In genomic region chr3:197792019-197792647, GRCh38 we compare ENCODE assay signal across 8 cellular contexts. TPM values are rescaled to one million over a fixed set of nuclear protein-coding genes. Genes with fewer than 3 reads are reported as not detected.
DNase-seq lines count a peak whose midpoint lies in the region; ATAC-seq lines count a peak whose summit lies in the region.

No MANE protein-coding gene starts in this region.

- peaks cover 45% of the 10 kb centered on the region for H3K4me1 Mint-ChIP-seq in activated naive CD4-positive, alpha-beta T cell treated with anti-CD3 and anti-CD28 coated beads for 36 hours (ENCODE audit: low read depth)

- CTCF ChIA-PET in activated naive CD4-positive, alpha-beta T cell treated with anti-CD3 and anti-CD28 coated beads for 36 hours (lab: Charles Lee) = interaction anchor here (0.6 to 1.2 kb wide), 4 partner anchors 13 to 64 kb away, joined by 3 read pairs; no protein-coding TSS in a partner anchor

- no peak for ATAC-seq in HG02759 (IDR thresholded peaks at IDR 0.05; ENCODE audit: unreplicated experiment)

- H3K36me3 Mint-ChIP-seq in activated naive CD4-positive, alpha-beta T cell treated with anti-CD3 and anti-CD28 coated beads for 36 hours (ENCODE audit: low read depth) = no peaks in the 10 kb centered on the region

- peak; percentile 48 for DNase-seq in ELR (ENCODE audit: low read depth)
- peak; percentile 28 for DNase-seq in M059J (ENCODE audit: low read depth)
- DNase-seq in activated naive CD4-positive, alpha-beta T cell treated with anti-CD3 and anti-CD28 coated beads for 36 hours = peak; percentile 63
- peak; percentile 29 for DNase-seq in stimulated activated CD4-positive, alpha-beta T cell treated with anti-CD3 and anti-CD28 coated beads, Interleukin-4, amount 100 ng/mL, for 24 hours
- no peak for DNase-seq in SKM-1 treated with dmso at 0.1 percent for 144 hours (lab: John Stamatoyannopoulos, UW; ENCODE audit: unreplicated experiment)
- DNase-seq in GM19240 (ENCODE audit: insufficient read length, low spot score) = no peak

- H3K27me3 Mint-ChIP-seq in activated naive CD4-positive, alpha-beta T cell treated with anti-CD3 and anti-CD28 coated beads for 36 hours (ENCODE audit: low read depth) = no peaks in the 10 kb centered on the region

- H3K9me3 Mint-ChIP-seq in activated naive CD4-positive, alpha-beta T cell treated with anti-CD3 and anti-CD28 coated beads for 36 hours = no peaks in the 10 kb centered on the region

- no peaks in the 10 kb centered on the region for H3K9me3 ChIP-seq in iPS-18c (ENCODE audit: control insufficient read depth, insufficient read depth, low read length)

- peak overlapping the region; percentile 70 for H3K4me3 ChIP-seq in iPS-18c (ENCODE audit: insufficient read depth, low read depth, low read length)

- peak overlapping the region; percentile 92 for H3K27ac Mint-ChIP-seq in activated naive CD4-positive, alpha-beta T cell treated with anti-CD3 and anti-CD28 coated beads for 36 hours

- H3K4me3 Mint-ChIP-seq in activated naive CD4-positive, alpha-beta T cell treated with anti-CD3 and anti-CD28 coated beads for 36 hours = peak overlapping the region; percentile 81

- intact Hi-C loops in activated naive CD4-positive, alpha-beta T cell treated with anti-CD3 and anti-CD28 coated beads for 36 hours (cut with micrococcal nuclease) = loop anchor here (2.0 kb wide), 1 partner anchor 169 kb away; the partner anchor contains the start of gene LMLN

RNA-seq across cellular contexts. Expression of gene LRCH3, which starts 1.1 kb away (rescaled TPM):
- 23.6 and 24.4 TPM in 2 replicates for total RNA-seq in M059J (2014; rRNA removed; shearing (Covaris generic))
- total RNA-seq in activated naive CD4-positive, alpha-beta T cell treated with anti-CD3 and anti-CD28 coated beads for 36 hours = 10 to 100 TPM; 30.8 to 36.0 TPM

RNA-seq across cellular contexts. Expression of gene FYTTD1, which starts 42.5 kb away (rescaled TPM):
- 51.2 and 62.4 TPM in 2 replicates for total RNA-seq in M059J (2014; rRNA removed; shearing (Covaris generic))
- 10 to 100 TPM; 25.1 to 27.6 TPM for total RNA-seq in activated naive CD4-positive, alpha-beta T cell treated with anti-CD3 and anti-CD28 coated beads for 36 hours

RNA-seq across cellular contexts. Expression of gene RUBCN, which starts 55.4 kb away (rescaled TPM):
- total RNA-seq in M059J (2014; rRNA removed; shearing (Covaris generic)) = 38.7 and 53.1 TPM in 2 replicates
- 10 to 100 TPM; 20.8 to 22.0 TPM for total RNA-seq in activated naive CD4-positive, alpha-beta T cell treated with anti-CD3 and anti-CD28 coated beads for 36 hours

Comparison
In these comparisons a context has a peak if more than half of its experiments do, and no peak if none do; other contexts are left out.
1. DNase-seq: peak in ELR (single experiment), M059J (single experiment), activated naive CD4-positive, alpha-beta T cell treated with anti-CD3 and anti-CD28 coated beads for 36 hours (single experiment) and stimulated activated CD4-positive, alpha-beta T cell treated with anti-CD3 and anti-CD28 coated beads, Interleukin-4, amount 100 ng/mL, for 24 hours (single experiment); none in SKM-1 treated with dmso at 0.1 percent for 144 hours (single experiment) and GM19240 (single experiment).